In genomic region chr10:60968504-60968903, GRCh38 we compare ENCODE assay signal across 30 cellular contexts. TPM values are rescaled to one million over a fixed set of nuclear protein-coding genes. Genes with fewer than 3 reads are reported as not detected.
"Had no signal": no experiment of that assay in that cellular context is flagged by ENCODE, and none has a peak within 500 bp of the region (broad histone marks: within the 10 kb centered on the region; RNA-seq: fewer than 3 reads in every experiment).

No MANE protein-coding gene starts in this region.

- H3K27me3 ChIP-seq: brain microvascular endothelial cell, SJCRH30 had no signal

- H3K36me3 ChIP-seq: brain microvascular endothelial cell, SJCRH30 had no signal

- H3K27ac ChIP-seq: brain microvascular endothelial cell, SJCRH30, SK-N-MC had no signal

- H3K27ac Mint-ChIP-seq: activated B cell treated with CpG ODN at 0.5 μM for 24 hours; activated CD4-positive, alpha-beta memory T cell treated with anti-CD3 and anti-CD28 coated beads for 36 hours; activated CD4-positive, alpha-beta T cell treated with anti-CD3 and anti-CD28 coated beads, Interleukin-2, amount 10 ng/mL, durations not matched to agents 7 days and 5 days; activated naive CD8-positive, alpha-beta T cell treated with anti-CD3 and anti-CD28 coated beads for 36 hours; activated T-cell treated with anti-CD3 and anti-CD28 coated beads, Interleukin-2, amount 50 U/mL, for 24 hours; T-cell had no signal

- H3K4me3 ChIP-seq: SJCRH30, SK-N-MC had no signal

- ATAC-seq: Panc1, T-cell had no signal

- H3K9me3 Mint-ChIP-seq: activated B cell treated with CpG ODN at 0.5 μM for 24 hours; activated CD4-positive, alpha-beta memory T cell treated with anti-CD3 and anti-CD28 coated beads for 36 hours; activated CD4-positive, alpha-beta T cell treated with anti-CD3 and anti-CD28 coated beads, Interleukin-2, amount 10 ng/mL, durations not matched to agents 7 days and 5 days; activated naive CD8-positive, alpha-beta T cell treated with anti-CD3 and anti-CD28 coated beads for 36 hours; activated T-cell treated with anti-CD3 and anti-CD28 coated beads, Interleukin-2, amount 50 U/mL, for 24 hours; IgD-negative memory B cell; T-cell had no signal

- DNase-seq: activated B cell treated with CpG ODN at 0.5 μM for 24 hours; activated CD4-positive, alpha-beta T cell treated with anti-CD3 and anti-CD28 coated beads, Interleukin-2, amount 10 ng/mL, durations not matched to agents 7 days and 5 days; activated CD4-positive, CD25-positive, alpha-beta regulatory T cell treated with anti-CD3 and anti-CD28 coated beads, Interleukin-2, amount 50 U/mL, for 72 hours; activated effector memory CD4-positive, alpha-beta T cell treated with anti-CD3 and anti-CD28 coated beads, Interleukin-2, amount 50 U/mL, for 16 hours; activated naive CD4-positive, alpha-beta T cell; activated naive CD4-positive, alpha-beta T cell treated with anti-CD3 and anti-CD28 coated beads, Interleukin-2, amount 50 U/mL, for 16 hours; activated T-cell treated with anti-CD3 and anti-CD28 coated beads, Interleukin-2, amount 50 U/mL, for 24 hours; amniotic stem cell; aorta; brain microvascular endothelial cell; central memory CD4-positive, alpha-beta T cell; KG1; MM.1S; MV-4-11; NCI-H1092 treated with DMSO at 0.1 percent for 48 hours; NCI-H2081 treated with DMSO at 0.1 percent for 48 hours; NCI-H226; NCI-H446 treated with DMSO at 0.1 percent for 48 hours; NCI-H524; SHP77; SJCRH30; T-cell; T-helper 9 cell had no signal

- H3K4me3 Mint-ChIP-seq: activated B cell treated with CpG ODN at 0.5 μM for 24 hours; activated CD4-positive, alpha-beta memory T cell treated with anti-CD3 and anti-CD28 coated beads for 36 hours; activated CD4-positive, alpha-beta T cell treated with anti-CD3 and anti-CD28 coated beads, Interleukin-2, amount 10 ng/mL, durations not matched to agents 7 days and 5 days; activated naive CD8-positive, alpha-beta T cell treated with anti-CD3 and anti-CD28 coated beads for 36 hours; activated T-cell treated with anti-CD3 and anti-CD28 coated beads, Interleukin-2, amount 50 U/mL, for 24 hours; activated T-helper 1 cell treated with anti-CD3 and anti-CD28 coated beads, Interleukin-12 subunit alpha, Interleukin-12 subunit beta, Interleukin-2, Interleukin-4 antibody, amounts not matched to agents 30 ng/mL and 10 ng/mL and 1 ng/mL, durations not matched to agents 14 hours and 24 hours and 36 hours; T-cell had no signal

- H3K36me3 Mint-ChIP-seq: activated CD4-positive, alpha-beta memory T cell treated with anti-CD3 and anti-CD28 coated beads for 36 hours; activated naive CD8-positive, alpha-beta T cell treated with anti-CD3 and anti-CD28 coated beads for 36 hours; IgD-negative memory B cell; T-cell had no signal

- H3K9me3 ChIP-seq: SJCRH30 had no signal

RNA-seq across cellular contexts. Expression of gene RHOBTB1, which starts 24.5 kb away (rescaled TPM):
- total RNA-seq: activated CD4-positive, alpha-beta memory T cell treated with anti-CD3 and anti-CD28 coated beads for 36 hours; activated CD8-positive, alpha-beta memory T cell treated with anti-CD3 and anti-CD28 coated beads for 36 hours; activated T-helper 1 cell treated with anti-CD3 and anti-CD28 coated beads, Interleukin-12 subunit alpha, Interleukin-12 subunit beta, Interleukin-2, Interleukin-4 antibody, amounts not matched to agents 30 ng/mL and 10 ng/mL and 1 ng/mL, durations not matched to agents 14 hours and 24 hours and 36 hours had no signal
